18 cellular contexts compared by ENCODE assay signal in genomic region chr3:154217663-154218062, GRCh38.
"Had no signal": no experiment of that assay in that cellular context is flagged by ENCODE, and none has a peak within 500 bp of the region (broad histone marks: within the 10 kb centered on the region; RNA-seq: fewer than 3 reads in every experiment).

No MANE protein-coding gene starts in this region.

- H3K27ac Mint-ChIP-seq: activated B cell treated with CpG ODN at 0.5 μM for 24 hours; activated CD4-positive, alpha-beta T cell treated with anti-CD3 and anti-CD28 coated beads for 36 hours; activated naive CD4-positive, alpha-beta T cell treated with anti-CD3 and anti-CD28 coated beads, Interleukin-2, amount 10 ng/mL, durations not matched to agents 7 days and 5 days; activated T-cell treated with anti-CD3 and anti-CD28 coated beads, Interleukin-2, amount 50 U/mL, for 72 hours; memory B cell; progenitor cell of endocrine pancreas; type B pancreatic cell had no signal

- ATAC-seq: activated CD4-positive, alpha-beta T cell treated with anti-CD3 and anti-CD28 coated beads for 36 hours; activated T-cell treated with anti-CD3 and anti-CD28 coated beads, Interleukin-2, amount 50 U/mL, for 72 hours; heart right ventricle; left colon; mucosa of descending colon had no signal

- H3K4me1 Mint-ChIP-seq: activated B cell treated with CpG ODN at 0.5 μM for 24 hours; activated CD4-positive, alpha-beta T cell treated with anti-CD3 and anti-CD28 coated beads for 36 hours; activated naive CD4-positive, alpha-beta T cell treated with anti-CD3 and anti-CD28 coated beads, Interleukin-2, amount 10 ng/mL, durations not matched to agents 7 days and 5 days; memory B cell had no signal

- H3K36me3 Mint-ChIP-seq: activated naive CD4-positive, alpha-beta T cell treated with anti-CD3 and anti-CD28 coated beads, Interleukin-2, amount 10 ng/mL, durations not matched to agents 7 days and 5 days; memory B cell had no signal

- H3K4me3 ChIP-seq: heart right ventricle, mucosa of descending colon, thoracic aorta had no signal

- H3K4me3 Mint-ChIP-seq: activated B cell treated with CpG ODN at 0.5 μM for 24 hours; activated CD4-positive, alpha-beta T cell treated with anti-CD3 and anti-CD28 coated beads for 36 hours; activated naive CD4-positive, alpha-beta T cell treated with anti-CD3 and anti-CD28 coated beads, Interleukin-2, amount 10 ng/mL, durations not matched to agents 7 days and 5 days; activated T-cell treated with anti-CD3 and anti-CD28 coated beads, Interleukin-2, amount 50 U/mL, for 72 hours; memory B cell; neural crest cell; type B pancreatic cell had no signal

- H3K4me1 ChIP-seq: heart right ventricle had no signal

- DNase-seq: activated B cell treated with CpG ODN at 0.5 μM for 24 hours; activated CD4-positive, alpha-beta T cell treated with anti-CD3 and anti-CD28 coated beads for 36 hours; activated CD4-positive, alpha-beta T cell treated with anti-CD3 and anti-CD28 coated beads, Interleukin-2, amount 50 U/mL, for 48 hours; activated effector memory CD4-positive, alpha-beta T cell treated with Interleukin-2 at 50 U/mL for 16 hours; activated naive CD4-positive, alpha-beta T cell treated with anti-CD3 and anti-CD28 coated beads, Interleukin-2, amount 10 ng/mL, durations not matched to agents 7 days and 5 days; activated T-cell treated with anti-CD3 and anti-CD28 coated beads, Interleukin-2, amount 50 U/mL, for 72 hours; effector CD4-positive, alpha-beta T cell; heart right ventricle; left colon; mucosa of descending colon; stimulated activated CD4-positive, alpha-beta T cell treated with anti-CD3 and anti-CD28 coated beads, Interleukin-4, amount 100 ng/mL, for 24 hours; stimulated activated naive CD4-positive, alpha-beta T cell treated with Interleukin-2 at 50 U/mL for 16 hours; T-helper 9 cell had no signal

- H3K27me3 ChIP-seq: heart right ventricle had no signal

- H3K27me3 Mint-ChIP-seq: activated B cell treated with CpG ODN at 0.5 μM for 24 hours, progenitor cell of endocrine pancreas, type B pancreatic cell had no signal

- H3K9me3 Mint-ChIP-seq: activated B cell treated with CpG ODN at 0.5 μM for 24 hours; activated naive CD4-positive, alpha-beta T cell treated with anti-CD3 and anti-CD28 coated beads, Interleukin-2, amount 10 ng/mL, durations not matched to agents 7 days and 5 days; activated T-cell treated with anti-CD3 and anti-CD28 coated beads, Interleukin-2, amount 50 U/mL, for 72 hours; memory B cell; type B pancreatic cell had no signal

- H3K27ac ChIP-seq: heart right ventricle, thoracic aorta had no signal

- H3K9me3 ChIP-seq: mucosa of descending colon, thoracic aorta had no signal
